Comparison of ENCODE assay signal across 23 cellular contexts in the genomic region with DNA sequence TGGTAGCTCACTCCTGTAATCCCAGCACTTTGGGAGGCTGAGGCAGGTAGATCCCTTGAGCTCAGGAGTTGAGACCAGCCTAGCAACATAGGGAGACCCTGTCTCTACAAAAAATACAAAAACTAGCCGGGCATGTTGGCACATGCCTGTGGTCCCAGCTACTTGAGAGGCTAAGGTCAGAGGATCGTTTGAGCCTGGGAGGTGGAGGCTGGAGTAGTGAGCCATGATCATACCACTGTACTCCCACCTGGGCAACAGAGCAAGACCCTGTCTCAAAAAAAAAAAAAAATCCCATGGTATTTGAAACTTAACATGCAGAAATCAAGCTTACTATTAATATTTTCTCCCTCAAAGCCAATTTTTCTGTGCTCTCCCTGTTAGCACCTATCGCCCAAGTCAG.
"Had no signal": no experiment of that assay in that cellular context is flagged by ENCODE, and none has a peak within 500 bp of the region (broad histone marks: within the 10 kb centered on the region; RNA-seq: fewer than 3 reads in every experiment).

No MANE protein-coding gene starts in this region.

- ATAC-seq: activated CD4-positive, CD25-positive, alpha-beta regulatory T cell treated with anti-CD3 and anti-CD28 coated beads, Interleukin-2, amount 50 U/mL, for 24 hours; activated CD8-positive, alpha-beta T cell treated with anti-CD3 and anti-CD28 coated beads, Interleukin-2, amount 10 ng/mL, durations not matched to agents 7 days and 5 days; activated naive CD4-positive, alpha-beta T cell treated with anti-CD3 and anti-CD28 coated beads, Interleukin-2, amount 50 U/mL, for 72 hours; activated T-helper 17 cell treated with anti-CD3 and anti-CD28 coated beads, Interleukin-2, amount 50 U/mL, for 72 hours; esophagus mucosa; left ventricle myocardium superior; T-helper 17 cell; upper lobe of right lung had no signal

- H3K27me3 Mint-ChIP-seq: activated CD4-positive, alpha-beta T cell treated with anti-CD3 and anti-CD28 coated beads, Interleukin-2, amount 10 ng/mL, durations not matched to agents 7 days and 5 days; activated T-helper 17 cell treated with anti-CD3 and anti-CD28 coated beads, Interleukin-2, amount 50 U/mL, for 72 hours; central memory CD8-positive, alpha-beta T cell; progenitor cell of endocrine pancreas; T-helper 17 cell had no signal

- H3K27ac Mint-ChIP-seq: activated CD4-positive, alpha-beta T cell treated with anti-CD3 and anti-CD28 coated beads, Interleukin-2, amount 10 ng/mL, durations not matched to agents 7 days and 5 days; activated CD8-positive, alpha-beta T cell treated with anti-CD3 and anti-CD28 coated beads, Interleukin-2, amount 10 ng/mL, durations not matched to agents 7 days and 5 days had no signal

- H3K9me3 Mint-ChIP-seq: activated naive CD4-positive, alpha-beta T cell treated with anti-CD3 and anti-CD28 coated beads, Interleukin-2, amount 50 U/mL, for 72 hours; activated T-helper 17 cell treated with anti-CD3 and anti-CD28 coated beads, Interleukin-2, amount 50 U/mL, for 72 hours; central memory CD8-positive, alpha-beta T cell had no signal

- H3K4me3 Mint-ChIP-seq: activated CD4-positive, alpha-beta T cell treated with anti-CD3 and anti-CD28 coated beads, Interleukin-2, amount 10 ng/mL, durations not matched to agents 7 days and 5 days; activated CD8-positive, alpha-beta T cell treated with anti-CD3 and anti-CD28 coated beads, Interleukin-2, amount 10 ng/mL, durations not matched to agents 7 days and 5 days; central memory CD8-positive, alpha-beta T cell; T-helper 17 cell had no signal

- H3K27me3 ChIP-seq: spleen, upper lobe of right lung had no signal

- DNase-seq: activated CD4-positive, alpha-beta T cell treated with anti-CD3 and anti-CD28 coated beads, Interleukin-2, amount 10 ng/mL, durations not matched to agents 7 days and 5 days; activated CD8-positive, alpha-beta T cell treated with anti-CD3 and anti-CD28 coated beads, Interleukin-2, amount 10 ng/mL, durations not matched to agents 7 days and 5 days; activated T-cell treated with anti-CD3 and anti-CD28 coated beads, Interleukin-2, amount 50 U/mL, for 1 hour; effector memory CD4-positive, alpha-beta T cell; hypothalamus; retina; spleen; stimulated activated CD4-positive, alpha-beta T cell treated with anti-CD3 and anti-CD28 coated beads, Interleukin-4, amount 100 ng/mL, for 1 hour; stimulated activated naive CD4-positive, alpha-beta T cell; SW 1271; T-helper 17 cell; upper lobe of right lung had no signal

- FAIRE-seq: colon, endothelial cell of umbilical vein, frontal cortex had no signal

- H3K9me3 ChIP-seq: thoracic aorta, upper lobe of right lung had no signal

- H3K36me3 ChIP-seq: thoracic aorta, upper lobe of right lung had no signal

- H3K4me3 ChIP-seq: spleen, thoracic aorta, upper lobe of right lung had no signal

- H3K27ac ChIP-seq: thoracic aorta, upper lobe of right lung had no signal
